Comparison of ENCODE assay signal across 28 cellular contexts in genomic region chr1:76854255-76854654, GRCh38. TPM values are rescaled to one million over a fixed set of nuclear protein-coding genes. Genes with fewer than 3 reads are reported as not detected.
A peak's percentile ranks its signal among the peaks of the same experiment; 100 is the strongest.
DNase-seq lines count a peak whose midpoint lies in the region; ATAC-seq and TF ChIP-seq lines count a peak whose summit lies in the region.
"Had no signal": no experiment of that assay in that cellular context is flagged by ENCODE, and none has a peak within 500 bp of the region (broad histone marks: within the 10 kb centered on the region; RNA-seq: fewer than 3 reads in every experiment).

No MANE protein-coding gene starts in this region.

- no peaks in the 10 kb centered on the region for H3K79me2 ChIP-seq in neural progenitor cell (ENCODE audit: low read depth)

- H3K27me3 Mint-ChIP-seq in neural progenitor cell (ENCODE audit: insufficient read depth, low read depth), result peaks cover 2% of the 10 kb centered on the region
- H3K27me3 Mint-ChIP-seq in activated T-cell treated with anti-CD3 and anti-CD28 coated beads, Interleukin-2, amount 50 U/mL, for 4 hours (ENCODE audit: low read depth), result no peaks in the 10 kb centered on the region

- in situ Hi-C loops in brain microvascular endothelial cell (cut with HindIII; ENCODE audit: low pct_ligation_motif_present, low sequenced_read_pairs), result no loop called here

- H3K27ac Mint-ChIP-seq in neural progenitor cell, result no peak overlapping the region
- H3K27ac Mint-ChIP-seq: CD14-positive monocyte; CD8-positive, alpha-beta memory T cell; IgD-negative memory B cell had no signal

- no peaks in the 10 kb centered on the region for H3K9me3 ChIP-seq in iPS-15b (ENCODE audit: control insufficient read depth, insufficient read depth, low read length)
- no peaks in the 10 kb centered on the region for H3K9me3 ChIP-seq in neural progenitor cell (ENCODE audit: low read depth)
- H3K9me3 ChIP-seq: BE2C had no signal

- H3K27me3 ChIP-seq in iPS-15b (ENCODE audit: control insufficient read depth, insufficient read depth, low read length), result no peaks in the 10 kb centered on the region
- no peaks in the 10 kb centered on the region for H3K27me3 ChIP-seq in neural progenitor cell
- H3K27me3 ChIP-seq in brain microvascular endothelial cell (replicated peaks), result no peaks in the 10 kb centered on the region
- H3K27me3 ChIP-seq: BE2C had no signal

- H3K4me1 ChIP-seq in iPS-15b (ENCODE audit: control insufficient read depth, insufficient read depth, low read length) (peaks cover 26% of the 10 kb centered on the region), neural progenitor cell (peaks cover 12% of the 10 kb centered on the region)
- H3K4me1 ChIP-seq: BE2C had no signal

- H3K4me1 Mint-ChIP-seq in neural progenitor cell, result peaks cover 16% of the 10 kb centered on the region
- H3K4me1 Mint-ChIP-seq in activated T-cell treated with anti-CD3 and anti-CD28 coated beads, Interleukin-2, amount 50 U/mL, for 4 hours (ENCODE audit: low read depth), result no peaks in the 10 kb centered on the region
- H3K4me1 Mint-ChIP-seq: CD14-positive monocyte; CD8-positive, alpha-beta memory T cell; IgD-negative memory B cell had no signal

- H3K9ac ChIP-seq in iPS-15b (ENCODE audit: low read depth, low read length) (no peak overlapping the region), neural progenitor cell (no peak overlapping the region)
- H3K9ac ChIP-seq: KMS-11 had no signal

- peak overlapping the region; percentile 65 for H2AFZ ChIP-seq in neural progenitor cell (replicated peaks)

- H3K4me2 ChIP-seq in neural progenitor cell, result peak overlapping the region; percentile 34
- H3K4me2 ChIP-seq: KMS-11 had no signal

- H3K36me3 ChIP-seq in iPS-15b (ENCODE audit: control insufficient read depth, insufficient read depth, low read length) (no peaks in the 10 kb centered on the region), neural progenitor cell (no peaks in the 10 kb centered on the region), brain microvascular endothelial cell (replicated peaks) (no peaks in the 10 kb centered on the region)
- H3K36me3 ChIP-seq: BE2C had no signal

- TF ChIP-seq CTCF in neural progenitor cell (IDR thresholded peaks at IDR 0.05) (no peak), brain microvascular endothelial cell (IDR thresholded peaks at IDR 0.05; ENCODE audit: low read depth, low read length, missing control alignments) (no peak)

- no peaks in the 10 kb centered on the region for H3K9me3 Mint-ChIP-seq in neural progenitor cell
- no peaks in the 10 kb centered on the region for H3K9me3 Mint-ChIP-seq in activated T-cell treated with anti-CD3 and anti-CD28 coated beads, Interleukin-2, amount 50 U/mL, for 4 hours
- H3K9me3 Mint-ChIP-seq: IgD-negative memory B cell had no signal

- no peaks in the 10 kb centered on the region for H4K20me1 ChIP-seq in neural progenitor cell (ENCODE audit: low read depth)

- no peak overlapping the region for H3K27ac ChIP-seq in neural progenitor cell
- H3K27ac ChIP-seq in brain microvascular endothelial cell, result no peak overlapping the region
- H3K27ac ChIP-seq: HL-60, KMS-11, SK-N-MC had no signal

- peaks cover 4% of the 10 kb centered on the region for H3F3A ChIP-seq in neural progenitor cell (ENCODE audit: low read depth)

- H3K4me3 ChIP-seq in iPS-15b (ENCODE audit: low read depth, low read length) (peak overlapping the region; percentile 14), neural progenitor cell (no peak overlapping the region), brain microvascular endothelial cell (ENCODE audit: low read depth, low read length) (no peak overlapping the region)
- H3K4me3 ChIP-seq: SK-N-MC had no signal

- H3K4me3 Mint-ChIP-seq in neural progenitor cell, result no peak overlapping the region
- H3K4me3 Mint-ChIP-seq in activated T-cell treated with anti-CD3 and anti-CD28 coated beads, Interleukin-2, amount 50 U/mL, for 4 hours, result no peak overlapping the region
- H3K4me3 Mint-ChIP-seq: CD14-positive monocyte; CD8-positive, alpha-beta memory T cell; IgD-negative memory B cell had no signal

- DNase-seq in ELF-1 (ENCODE audit: low read depth, low spot score) (peak; percentile 74), NCI-H526 (lab: John Stamatoyannopoulos, UW) (peak; percentile 76 to 81), neural progenitor cell (ENCODE audit: low spot score) (no peak), brain microvascular endothelial cell (no peak)
- DNase-seq in activated T-cell treated with anti-CD3 and anti-CD28 coated beads, Interleukin-2, amount 50 U/mL, for 4 hours, result no peak
- DNase-seq: 8988T; ACHN; BE2C; Calu3; CD8-positive, alpha-beta memory T cell; DMS79 treated with DMSO at 0.1 percent for 48 hours; MM.1S; NCI-H1694 treated with DMSO at 0.1 percent for 48 hours; NCI-H2081; NCI-H2171 treated with DMSO at 0.1 percent for 48 hours; NCI-H345; NCI-H510A treated with DMSO at 0.1 percent for 48 hours; NCI-H774; SIG-M5 had no signal

- no peak for TF ChIP-seq POLR2A in GM18505 (IDR thresholded peaks at IDR 0.05; ENCODE audit: borderline replicate concordance, extremely low read depth, insufficient read depth, insufficient read length)

- no peaks in the 10 kb centered on the region for H3K36me3 Mint-ChIP-seq in neural progenitor cell
- H3K36me3 Mint-ChIP-seq in activated T-cell treated with anti-CD3 and anti-CD28 coated beads, Interleukin-2, amount 50 U/mL, for 4 hours (ENCODE audit: insufficient read depth), result no peaks in the 10 kb centered on the region
- H3K36me3 Mint-ChIP-seq: CD14-positive monocyte; CD8-positive, alpha-beta memory T cell; IgD-negative memory B cell had no signal

- ATAC-seq in HG02852 (IDR thresholded peaks at IDR 0.05; ENCODE audit: unreplicated experiment), result no peak
- no peak for ATAC-seq in activated T-cell treated with anti-CD3 and anti-CD28 coated beads, Interleukin-2, amount 50 U/mL, for 4 hours
- no peak for ATAC-seq in GM18505 (IDR thresholded peaks at IDR 0.05; ENCODE audit: unreplicated experiment)
- ATAC-seq: HCT116 had no signal

RNA-seq across cellular contexts. Expression of gene ST6GALNAC5, which starts 13.0 kb away (rescaled TPM):
- total RNA-seq in neural progenitor cell (ENCODE audit: low replicate concordance), result 30.7 and 35.9 TPM in 2 replicates
- not detected for total RNA-seq in activated T-cell treated with anti-CD3 and anti-CD28 coated beads, Interleukin-2, amount 50 U/mL, for 4 hours
- total RNA-seq: CD8-positive, alpha-beta memory T cell had no signal

Comparison
In these comparisons a context has a peak if more than half of its experiments do, and no peak if none do; other contexts are left out.
1. DNase-seq: peak in ELF-1 (single experiment) and NCI-H526 (2 of 2); none in neural progenitor cell (single experiment), activated T-cell treated with anti-CD3 and anti-CD28 coated beads, Interleukin-2, amount 50 U/mL, for 4 hours (single experiment) and brain microvascular endothelial cell (single experiment).
2. RNA of gene ST6GALNAC5, which starts 13.0 kb away (total RNA-seq): 30.7 to 35.9 TPM in neural progenitor cell; not detected in activated T-cell treated with anti-CD3 and anti-CD28 coated beads, Interleukin-2, amount 50 U/mL, for 4 hours; every median in the first group is over 10 times any median in the second.